Comparison of ENCODE assay signal across 8 cellular contexts in genomic region chr19:2149980-2150793, GRCh38. TPM values are rescaled to one million over a fixed set of nuclear protein-coding genes. Genes with fewer than 3 reads are reported as not detected.
A peak's percentile ranks its signal among the peaks of the same experiment; 100 is the strongest.
DNase-seq lines count a peak whose midpoint lies in the region; ATAC-seq and TF ChIP-seq lines count a peak whose summit lies in the region.

No MANE protein-coding gene starts in this region.

- TF ChIP-seq CTCF in CD14-positive monocyte (IDR thresholded peaks at IDR 0.05) (no peak), brain (conservative IDR thresholded peaks at IDR 0.05) (no peak), vagina (IDR thresholded peaks at IDR 0.05) (no peak)

- ATAC-seq in HG03139 (IDR thresholded peaks at IDR 0.05; ENCODE audit: unreplicated experiment), result no peak
- no peak for ATAC-seq in HG03442 (IDR thresholded peaks at IDR 0.05; ENCODE audit: unreplicated experiment)

- no peaks in the 10 kb centered on the region for H3K9me3 Mint-ChIP-seq in CD14-positive monocyte
- H3K9me3 Mint-ChIP-seq in IgD-negative memory B cell, result no peaks in the 10 kb centered on the region
- H3K9me3 Mint-ChIP-seq in brain, result peaks cover 0 to 2% (median 0%) of the 10 kb centered on the region in 5 experiments

- H3K27me3 Mint-ChIP-seq in CD14-positive monocyte (ENCODE audit: low read depth in 3 of 3) (peaks cover 0 to 3% (median 0%) of the 10 kb centered on the region in 3 donors), IgD-negative memory B cell (no peaks in the 10 kb centered on the region), brain (peaks cover 3% of the 10 kb centered on the region)

- TF ChIP-seq POLR2A in vagina (IDR thresholded peaks at IDR 0.05), result no peak

- peaks cover 47% of the 10 kb centered on the region for H3K4me1 ChIP-seq in vagina

- DNase-seq in CD14-positive monocyte (ENCODE audit: low spot score), result no peak
- peak; percentile 41 for DNase-seq in medulla oblongata (ENCODE audit: extremely low spot score)
- DNase-seq in vagina (ENCODE audit: extremely low spot score in 2 of 2), result peak in 1 of 2 donors; percentile 95
- no peak for DNase-seq in NCI-H187 treated with DMSO at 0.1 percent for 48 hours (lab: John Stamatoyannopoulos, UW)

- H3K4me1 Mint-ChIP-seq in CD14-positive monocyte (peaks cover 34% of the 10 kb centered on the region), IgD-negative memory B cell (peaks cover 13 to 32% (median 20%) of the 10 kb centered on the region in 3 donors), brain (peaks cover 66% of the 10 kb centered on the region)

- H3K4me3 Mint-ChIP-seq in CD14-positive monocyte, result peak overlapping the region; percentile 86 to 90
- peak overlapping the region; percentile 76 to 92 (median 86) for H3K4me3 Mint-ChIP-seq in IgD-negative memory B cell
- peak overlapping the region; percentile 86 to 90 (median 89) for H3K4me3 Mint-ChIP-seq in brain

- peak overlapping the region; percentile 75 to 81 for H3K4me3 ChIP-seq in vagina

- H3K36me3 Mint-ChIP-seq in CD14-positive monocyte, result peaks cover 1 to 28% of the 10 kb centered on the region in 2 donors
- no peaks in the 10 kb centered on the region for H3K36me3 Mint-ChIP-seq in IgD-negative memory B cell
- H3K36me3 Mint-ChIP-seq in brain, result peaks cover 18% of the 10 kb centered on the region

- intact Hi-C loops in CD14-positive monocyte (cut with micrococcal nuclease), result loop anchor here (2.0 to 5.0 kb wide), 5 partner anchors 37 to 167 kb away; partner anchors contain the start of genes IZUMO4 (in 2 of the 2), MOB3A (in 2 of the 2), PLEKHJ1 (in 2 of the 2) and SF3A2 (in 2 of the 2)
- intact Hi-C loops in vagina (cut with DNase I), result no loop called here

- H3K36me3 ChIP-seq in vagina, result no peaks in the 10 kb centered on the region

- H3K9me3 ChIP-seq in vagina, result no peaks in the 10 kb centered on the region

- peak overlapping the region; percentile 75 for H3K27ac ChIP-seq in vagina

- H3K27me3 ChIP-seq in vagina, result no peaks in the 10 kb centered on the region

- H3K27ac Mint-ChIP-seq in CD14-positive monocyte (peak overlapping the region; percentile 84 to 94 (median 92)), IgD-negative memory B cell (peak overlapping the region; percentile 31 to 93 (median 69)), brain (peak overlapping the region; percentile 68 to 87 (median 85))

RNA-seq across cellular contexts. Expression of gene AP3D1, which starts 1.2 kb away (rescaled TPM):
- 10 to 100 TPM in 1 of 2 donors, 1 to 10 TPM in 1; 9.6 to 12.4 TPM for polyA plus RNA-seq in CD14-positive monocyte
- polyA plus RNA-seq in IgD-negative memory B cell, result 23.7 TPM
- 150 TPM for polyA plus RNA-seq in brain (ENCODE audit: insufficient read depth, low read depth, low replicate concordance)
- 62.9 TPM for total RNA-seq in vagina

RNA-seq across cellular contexts. Expression of gene DOT1L, which starts 13.5 kb away (rescaled TPM):
- polyA plus RNA-seq in CD14-positive monocyte, result under 1 TPM; 0.32 to 0.75 TPM
- polyA plus RNA-seq in IgD-negative memory B cell, result 2.7 TPM
- 23.7 TPM for polyA plus RNA-seq in brain (ENCODE audit: insufficient read depth, low read depth, low replicate concordance)
- 13.0 TPM for total RNA-seq in vagina

RNA-seq across cellular contexts. Expression of gene IZUMO4, which starts 53.5 kb away (rescaled TPM):
- under 1 TPM; 0.41 to 0.80 TPM for polyA plus RNA-seq in CD14-positive monocyte
- polyA plus RNA-seq in IgD-negative memory B cell, result 0.83 TPM
- polyA plus RNA-seq in brain (ENCODE audit: insufficient read depth, low read depth, low replicate concordance), result 11.8 TPM
- 7.9 TPM for total RNA-seq in vagina

RNA-seq across cellular contexts. Expression of gene MOB3A, which starts 54.1 kb away (rescaled TPM):
- polyA plus RNA-seq in CD14-positive monocyte, result 10 to 100 TPM; 60.5 to 96.3 TPM
- 136 TPM for polyA plus RNA-seq in IgD-negative memory B cell
- polyA plus RNA-seq in brain (ENCODE audit: insufficient read depth, low read depth, low replicate concordance), result 40.1 TPM
- 50.6 TPM for total RNA-seq in vagina
